23 cellular contexts compared by ENCODE assay signal in genomic region chr5:142815469-142815868, GRCh38.
"Had no signal": no experiment of that assay in that cellular context is flagged by ENCODE, and none has a peak within 500 bp of the region (broad histone marks: within the 10 kb centered on the region; RNA-seq: fewer than 3 reads in every experiment).

No MANE protein-coding gene starts in this region.

- H2AFZ ChIP-seq: hepatocyte, neural progenitor cell had no signal

- H3K36me3 ChIP-seq: neural progenitor cell, right lobe of liver, spleen, tibial nerve had no signal

- H3K9me3 Mint-ChIP-seq: natural killer cell treated with Interleukin-12 subunit alpha and Interleukin-12 subunit beta and Interleukin-15 and Interleukin-18, amount 100 ng/mL, for 72 hours; neural progenitor cell; stimulated activated naive B cell treated with anti-CD40 and anti-IgM and Interleukin-4, amounts not matched to agents 10 μg/mL and 1 μg/mL and 100 μg/mL, for 72 hours; stimulated activated naive CD8-positive, alpha-beta T cell treated with anti-CD3 and anti-CD28 coated beads, Interleukin-15, amount 100 ng/mL, for 72 hours had no signal

- H3K27me3 ChIP-seq: foreskin keratinocyte, hepatocyte, neural progenitor cell, right lobe of liver, spleen, testis, tibial nerve had no signal

- H3K9me3 ChIP-seq: psoas muscle, right lobe of liver, spleen, testis, tibial nerve had no signal

- H3K36me3 Mint-ChIP-seq: natural killer cell treated with Interleukin-12 subunit alpha and Interleukin-12 subunit beta and Interleukin-15 and Interleukin-18, amount 100 ng/mL, for 72 hours; stimulated activated naive B cell treated with anti-CD40 and anti-IgM and Interleukin-4, amounts not matched to agents 10 μg/mL and 1 μg/mL and 100 μg/mL, for 72 hours had no signal

- H3K4me3 Mint-ChIP-seq: natural killer cell treated with Interleukin-12 subunit alpha and Interleukin-12 subunit beta and Interleukin-15 and Interleukin-18, amount 100 ng/mL, for 72 hours; neural progenitor cell; stimulated activated naive B cell treated with anti-CD40 and anti-IgM and Interleukin-4, amounts not matched to agents 10 μg/mL and 1 μg/mL and 100 μg/mL, for 72 hours; stimulated activated naive CD8-positive, alpha-beta T cell treated with anti-CD3 and anti-CD28 coated beads, Interleukin-15, amount 100 ng/mL, for 72 hours had no signal

- DNase-seq: dermis blood vessel endothelial cell; foreskin keratinocyte; kidney; left cardiac atrium; left ventricle myocardium superior; mesenchymal stem cell; midbrain; psoas muscle; retina; right lobe of liver; spleen; stimulated activated CD4-positive, alpha-beta T cell treated with anti-CD3 and anti-CD28 coated beads, Interleukin-15, amount 100 ng/mL, for 24 hours; stimulated activated CD4-positive, alpha-beta T cell treated with anti-CD3 and anti-CD28 coated beads, Interleukin-1b, Interleukin-23, amount 100 ng/mL, for 48 hours; stimulated activated CD4-positive, alpha-beta T cell treated with anti-CD3 and anti-CD28 coated beads, Interleukin-4, amount 100 ng/mL, for 24 hours; stimulated activated naive B cell treated with anti-CD40 and anti-IgM and Interleukin-4, amounts not matched to agents 10 μg/mL and 1 μg/mL and 100 μg/mL, for 72 hours; stimulated activated naive CD8-positive, alpha-beta T cell treated with anti-CD3 and anti-CD28 coated beads, Interleukin-15, amount 100 ng/mL, for 72 hours; testis had no signal

- H3K4me3 ChIP-seq: hepatocyte, lung, neural progenitor cell, psoas muscle, right lobe of liver, testis, tibial nerve had no signal

- H3K9ac ChIP-seq: neural progenitor cell had no signal

- H3K4me2 ChIP-seq: hepatocyte, neural progenitor cell had no signal

- H3K27ac ChIP-seq: foreskin keratinocyte, hepatocyte, neural progenitor cell had no signal

- FAIRE-seq: colon, kidney had no signal

- H3K27ac Mint-ChIP-seq: neural progenitor cell; stimulated activated naive B cell treated with anti-CD40 and anti-IgM and Interleukin-4, amounts not matched to agents 10 μg/mL and 1 μg/mL and 100 μg/mL, for 72 hours; stimulated activated naive CD8-positive, alpha-beta T cell treated with anti-CD3 and anti-CD28 coated beads, Interleukin-15, amount 100 ng/mL, for 72 hours had no signal

- H3K27me3 Mint-ChIP-seq: natural killer cell treated with Interleukin-12 subunit alpha and Interleukin-12 subunit beta and Interleukin-15 and Interleukin-18, amount 100 ng/mL, for 72 hours; stimulated activated naive B cell treated with anti-CD40 and anti-IgM and Interleukin-4, amounts not matched to agents 10 μg/mL and 1 μg/mL and 100 μg/mL, for 72 hours; stimulated activated naive CD8-positive, alpha-beta T cell treated with anti-CD3 and anti-CD28 coated beads, Interleukin-15, amount 100 ng/mL, for 72 hours had no signal

- ATAC-seq: foreskin keratinocyte; left cardiac atrium; left ventricle myocardium superior; psoas muscle; right lobe of liver; stimulated activated naive B cell treated with anti-CD40 and anti-IgM and Interleukin-4, amounts not matched to agents 10 μg/mL and 1 μg/mL and 100 μg/mL, for 72 hours; stimulated activated naive CD8-positive, alpha-beta T cell treated with anti-CD3 and anti-CD28 coated beads, Interleukin-15, amount 100 ng/mL, for 72 hours had no signal
